8 cellular contexts compared by ENCODE assay signal in genomic region chr1:147627435-147628110, GRCh38. TPM values are rescaled to one million over a fixed set of nuclear protein-coding genes. Genes with fewer than 3 reads are reported as not detected.
DNase-seq lines count a peak whose midpoint lies in the region; ATAC-seq and TF ChIP-seq lines count a peak whose summit lies in the region.

No MANE protein-coding gene starts in this region.

- POLR2A ChIA-PET in CD4-positive, alpha-beta memory T cell (lab: Charles Lee; ENCODE audit: partially characterized antibody): interaction anchor here (1.2 to 1.3 kb wide), 2 partner anchors 29 to 86 kb away, joined by 3 read pairs; partner anchors contain the start of gene BCL9

- no peak overlapping the region for H3K4me3 ChIP-seq in CD4-positive, alpha-beta memory T cell (ENCODE audit: low read length in 2 of 2)
- H3K4me3 ChIP-seq in dorsolateral prefrontal cortex (no peak overlapping the region), lung (no peak overlapping the region)

- TF ChIP-seq CTCF in dorsolateral prefrontal cortex (IDR thresholded peaks at IDR 0.05 in 54 of 56, conservative IDR thresholded peaks at IDR 0.05 in 2 of 56; ENCODE audit: low read depth in 1 of 56, partially characterized antibody in 56 of 56) (peak; percentile 72 to 96 (median 88)), lung (IDR thresholded peaks at IDR 0.05; ENCODE audit: control extremely low read depth, extremely low read depth) (peak; percentile 63)

- no peak overlapping the region for H3K27ac ChIP-seq in CD4-positive, alpha-beta memory T cell (ENCODE audit: low read depth, low read length)
- H3K27ac ChIP-seq in dorsolateral prefrontal cortex (no peak overlapping the region), lung (ENCODE audit: low read depth in 1 of 2, low read length in 1 of 2) (no peak overlapping the region)

- no peaks in the 10 kb centered on the region for H3K9me3 ChIP-seq in CD4-positive, alpha-beta memory T cell (ENCODE audit: control insufficient read depth in 1 of 2, low read length in 2 of 2)
- H3K9me3 ChIP-seq in lung (ENCODE audit: control insufficient read depth in 2 of 2, insufficient read depth in 1 of 2, low read length in 1 of 2): no peaks in the 10 kb centered on the region

- DNase-seq in CD4-positive, alpha-beta memory T cell: peak in 4 of 5 donors; percentile 42 to 54 (median 46)
- peak; percentile 60 for DNase-seq in NCI-H1417 treated with DMSO at 0.1 percent for 48 hours (lab: John Stamatoyannopoulos, UW)
- DNase-seq in activated CD4-positive, CD25-positive, alpha-beta regulatory T cell treated with anti-CD3 and anti-CD28 coated beads, Interleukin-2, amount 50 U/mL, for 72 hours: peak; percentile 46
- DNase-seq in dorsolateral prefrontal cortex: peak in 5 of 10 donors; percentile 27 to 57 (median 36)
- DNase-seq in lung (ENCODE audit: low spot score): peak; percentile 43
- peak; percentile 29 for DNase-seq in stimulated activated naive CD4-positive, alpha-beta T cell treated with Interleukin-2 at 50 U/mL for 16 hours (lab: John Stamatoyannopoulos, UW)

- peak overlapping the region in 4 of 7 donors; percentile 10 to 62 (median 35) for H3K27ac Mint-ChIP-seq in CD4-positive, alpha-beta memory T cell

- peaks cover 7 to 15% of the 10 kb centered on the region in 2 donors for H3K36me3 Mint-ChIP-seq in CD4-positive, alpha-beta memory T cell

- H3K4me3 Mint-ChIP-seq in CD4-positive, alpha-beta memory T cell: peak overlapping the region in 2 of 8 donors; percentile 13 to 18

- no peaks in the 10 kb centered on the region for H3K36me3 ChIP-seq in CD4-positive, alpha-beta memory T cell (ENCODE audit: insufficient read depth, low read length)
- H3K36me3 ChIP-seq in lung (ENCODE audit: control insufficient read depth in 2 of 2, insufficient read depth in 2 of 2, low read length in 2 of 2): peaks cover 6 to 7% of the 10 kb centered on the region in 2 donors

- WGBS in lung, 2 donors: 14 to 24% methylated on average over 3 of the region's 3 CpGs

- no peaks in the 10 kb centered on the region for H3K9me3 Mint-ChIP-seq in CD4-positive, alpha-beta memory T cell

- peaks cover 31 to 46% (median 37%) of the 10 kb centered on the region in 4 donors for H3K4me1 Mint-ChIP-seq in CD4-positive, alpha-beta memory T cell

- peak; percentile 59 for ATAC-seq in GM19372 (IDR thresholded peaks at IDR 0.05; ENCODE audit: low read depth, unreplicated experiment)
- peak; percentile 71 for ATAC-seq in lung (ENCODE audit: insufficient read depth, low FRiP score)
- no peak for ATAC-seq in GM19324 (IDR thresholded peaks at IDR 0.05; ENCODE audit: low FRiP score, unreplicated experiment)

- H3K27me3 Mint-ChIP-seq in CD4-positive, alpha-beta memory T cell: no peaks in the 10 kb centered on the region

- peaks cover 31% of the 10 kb centered on the region for H3K4me1 ChIP-seq in CD4-positive, alpha-beta memory T cell (ENCODE audit: insufficient read depth, low read length)
- H3K4me1 ChIP-seq in lung (ENCODE audit: control insufficient read depth in 2 of 2, insufficient read depth in 2 of 2, low read length in 2 of 2): no peaks in the 10 kb centered on the region

- H3K27me3 ChIP-seq in CD4-positive, alpha-beta memory T cell (ENCODE audit: insufficient read depth, low read length): no peaks in the 10 kb centered on the region
- H3K27me3 ChIP-seq in dorsolateral prefrontal cortex: no peaks in the 10 kb centered on the region
- no peaks in the 10 kb centered on the region for H3K27me3 ChIP-seq in lung (ENCODE audit: control insufficient read depth, insufficient read depth)

- intact Hi-C loops in CD4-positive, alpha-beta memory T cell (cut with micrococcal nuclease): loop anchor here (1.0 to 2.0 kb wide), 4 partner anchors 27 to 132 kb away; partner anchors contain the start of gene BCL9
- intact Hi-C loops in dorsolateral prefrontal cortex (cut with DNase I): loop anchor here (2.0 to 10.0 kb wide), 4 partner anchors 85 to 353 kb away; partner anchors contain the start of gene BCL9 (in 1 of the 2)

- CTCF ChIA-PET in CD4-positive, alpha-beta memory T cell (lab: Charles Lee; ENCODE audit: partially characterized antibody): interaction anchor here (0.7 to 3.8 kb wide), 22 partner anchors 9 to 135 kb away, joined by 3 to 58 read pairs (median 6); partner anchors contain the start of gene BCL9

RNA-seq across cellular contexts. Expression of gene ACP6, which starts 42.8 kb away (rescaled TPM):
- total RNA-seq in CD4-positive, alpha-beta memory T cell: 10 to 100 TPM; 22.0 to 22.7 TPM
- 10 to 100 TPM; 15.4 to 18.3 TPM for polyA plus RNA-seq in CD4-positive, alpha-beta memory T cell
- total RNA-seq in dorsolateral prefrontal cortex (10 to 100 TPM; 11.1 to 41.7 (median 20.0) TPM), lung (10 to 100 TPM; 14.2 to 25.3 TPM)
- polyA plus RNA-seq in lung: 10 to 100 TPM in 1 of 2 donors, 1 to 10 TPM in 1; 9.6 to 17.1 TPM
